ENCODE assay signal across 8 cellular contexts in genomic region chr11:115623021-115623451, GRCh38.
A peak's percentile ranks its signal among the peaks of the same experiment; 100 is the strongest.
DNase-seq lines count a peak whose midpoint lies in the region; ATAC-seq and TF ChIP-seq lines count a peak whose summit lies in the region.

No MANE protein-coding gene starts in this region.

- intact Hi-C loops in esophagus squamous epithelium (cut with DNase I) = no loop called here

- TF ChIP-seq POLR2A in esophagus squamous epithelium (IDR thresholded peaks at IDR 0.05) = no peak

- TF ChIP-seq CTCF in esophagus squamous epithelium (IDR thresholded peaks at IDR 0.05) = no peak

- H2BK120ac ChIP-seq in mesenchymal stem cell (ENCODE audit: low read depth, low read length) = peak overlapping the region; percentile 2

- H2BK12ac ChIP-seq in mesenchymal stem cell (ENCODE audit: low read length in 2 of 2) = peak overlapping the region; percentile 29 to 97

- H3K36me3 ChIP-seq in esophagus squamous epithelium = no peaks in the 10 kb centered on the region
- no peaks in the 10 kb centered on the region for H3K36me3 ChIP-seq in mesenchymal stem cell (ENCODE audit: control insufficient read depth in 1 of 2, insufficient read depth in 2 of 2, low read depth in 1 of 2, low read length in 2 of 2)
- no peaks in the 10 kb centered on the region for H3K36me3 ChIP-seq in urinary bladder (ENCODE audit: insufficient read depth)

- peak overlapping the region; percentile 25 for H2AK5ac ChIP-seq in mesenchymal stem cell (ENCODE audit: low read length, severe bottlenecking)

- no peak overlapping the region for H3K23ac ChIP-seq in mesenchymal stem cell (ENCODE audit: low read length in 2 of 2)

- H3K4me2 ChIP-seq in mesenchymal stem cell (ENCODE audit: low read length, poor library complexity, severe bottlenecking) = no peak overlapping the region

- H3K9ac ChIP-seq in mesenchymal stem cell (ENCODE audit: low read length) = no peak overlapping the region

- H3K14ac ChIP-seq in mesenchymal stem cell (ENCODE audit: low read length in 2 of 2) = no peak overlapping the region

- DNase-seq in RKO (ENCODE audit: low spot score) (peak; percentile 84), esophagus squamous epithelium (lab: John Stamatoyannopoulos, UW) (no peak), mesenchymal stem cell (peak; percentile 97), NCI-H1092 treated with DMSO at 0.1 percent for 48 hours (lab: John Stamatoyannopoulos, UW) (no peak), NCI-H774 (lab: John Stamatoyannopoulos, UW) (no peak), cerebellum (ENCODE audit: low spot score) (no peak)

- no peak overlapping the region for H2BK15ac ChIP-seq in mesenchymal stem cell (ENCODE audit: low read depth, poor library complexity, severe bottlenecking)

- H3K4me1 ChIP-seq in esophagus squamous epithelium (peaks cover 4 to 15% (median 14%) of the 10 kb centered on the region in 3 donors), mesenchymal stem cell (ENCODE audit: control insufficient read depth, insufficient read depth, low read depth, low read length) (peaks cover 21% of the 10 kb centered on the region), urinary bladder (ENCODE audit: insufficient read depth) (peaks cover 4% of the 10 kb centered on the region)

- H4K91ac ChIP-seq in mesenchymal stem cell (ENCODE audit: low read length) = peak overlapping the region; percentile 28

- WGBS in esophagus squamous epithelium, 2 donors = 5 to 44% methylated on average over 4 to 6 of the region's 9 CpGs
- 28% methylated on average over 9 of the region's 9 CpGs for WGBS in mesenchymal stem cell
- 27% methylated on average over 9 of the region's 9 CpGs for WGBS in urinary bladder

- H3K9me3 ChIP-seq in esophagus squamous epithelium = no peaks in the 10 kb centered on the region
- H3K9me3 ChIP-seq in mesenchymal stem cell (ENCODE audit: control insufficient read depth, low read length) = peaks cover 13% of the 10 kb centered on the region

- peak overlapping the region; percentile 70 for H4K8ac ChIP-seq in mesenchymal stem cell (ENCODE audit: low read length)

- peak overlapping the region in 3 of 4 donors; percentile 46 to 64 (median 60) for H3K27ac ChIP-seq in esophagus squamous epithelium
- peak overlapping the region; percentile 99 for H3K27ac ChIP-seq in mesenchymal stem cell (ENCODE audit: low read length, poor library complexity, severe bottlenecking)
- peak overlapping the region; percentile 61 for H3K27ac ChIP-seq in urinary bladder (ENCODE audit: low read depth)

- H3K4me3 ChIP-seq in esophagus squamous epithelium = no peak overlapping the region
- no peak overlapping the region for H3K4me3 ChIP-seq in mesenchymal stem cell (ENCODE audit: insufficient read depth in 1 of 2, low read depth in 1 of 2, low read length in 2 of 2)
- H3K4me3 ChIP-seq in urinary bladder (ENCODE audit: low read depth, low read length) = no peak overlapping the region

- H3K27me3 ChIP-seq in esophagus squamous epithelium = no peaks in the 10 kb centered on the region
- peaks cover 0 to 79% of the 10 kb centered on the region in 2 experiments for H3K27me3 ChIP-seq in mesenchymal stem cell (ENCODE audit: control insufficient read depth in 1 of 2, insufficient read depth in 1 of 2, low read length in 2 of 2)

- H3K4ac ChIP-seq in mesenchymal stem cell (ENCODE audit: low read depth in 1 of 2, low read length in 2 of 2) = peak overlapping the region; percentile 5 to 32

- no peak overlapping the region for H2AFZ ChIP-seq in mesenchymal stem cell (ENCODE audit: low read depth, low read length)

- no peak for ATAC-seq in HG02610 (IDR thresholded peaks at IDR 0.05; ENCODE audit: unreplicated experiment)

- H3K79me1 ChIP-seq in mesenchymal stem cell (replicated peaks; ENCODE audit: low read length, poor library complexity, severe bottlenecking) = no peaks in the 10 kb centered on the region

- H2BK5ac ChIP-seq in mesenchymal stem cell (ENCODE audit: low read depth, low read length, poor library complexity, severe bottlenecking) = peak overlapping the region; percentile 20

- peak overlapping the region; percentile 23 to 79 for H3K18ac ChIP-seq in mesenchymal stem cell (ENCODE audit: low read depth in 1 of 2, low read length in 2 of 2)

Comparison
In these comparisons a context has a peak if more than half of its experiments do, and no peak if none do; other contexts are left out.
1. DNase-seq: peak in RKO (single experiment) and mesenchymal stem cell (single experiment); none in esophagus squamous epithelium (single experiment), NCI-H1092 treated with DMSO at 0.1 percent for 48 hours (single experiment), NCI-H774 (single experiment) and cerebellum (single experiment).
2. Peak in every context shown above with its lines, with median percentiles within 50 percentile points of each other: H3K27ac ChIP-seq.